Comparison of ENCODE assay signal across 18 cellular contexts in genomic region chr7:121062684-121063279, GRCh38.
DNase-seq lines count a peak whose midpoint lies in the region; ATAC-seq and TF ChIP-seq lines count a peak whose summit lies in the region.
"Had no signal": no experiment of that assay in that cellular context is flagged by ENCODE, and none has a peak within 500 bp of the region (broad histone marks: within the 10 kb centered on the region; RNA-seq: fewer than 3 reads in every experiment).

No MANE protein-coding gene starts in this region.

- 68 to 80% (median 76%) methylated on average over 11 of the region's 11 CpGs for WGBS in heart left ventricle, 4 donors

- H3K36me3 ChIP-seq in left ventricle myocardium inferior (peaks cover 13% of the 10 kb centered on the region), heart left ventricle (peaks cover 0 to 24% (median 3%) of the 10 kb centered on the region in 9 donors), gastrocnemius medialis (peaks cover 0 to 10% of the 10 kb centered on the region in 2 donors)

- ATAC-seq in heart left ventricle, result no peak
- peak; percentile 24 to 31 for ATAC-seq in gastrocnemius medialis
- ATAC-seq in GM21367 (IDR thresholded peaks at IDR 0.05; ENCODE audit: unreplicated experiment), result no peak

- DNase-seq in left ventricle myocardium inferior (no peak), heart left ventricle (no peak), NCI-H69 (lab: John Stamatoyannopoulos, UW) (peak; percentile 37), cerebellar cortex (ENCODE audit: low spot score) (peak; percentile 37), gastrocnemius medialis (no peak), KBM-7 (no peak), GM03348 (ENCODE audit: low spot score) (no peak)
- DNase-seq: Caco-2; CD4-positive, alpha-beta T cell; DMS153; GDM1; GM23248; IMR-90; NCI-H1694 treated with DMSO at 0.1 percent for 48 hours; NCI-H510A treated with DMSO at 0.1 percent for 48 hours; NCI-H82; SW 1271 had no signal

- H3K27ac ChIP-seq in left ventricle myocardium inferior (replicated peaks) (peak overlapping the region; percentile 27), heart left ventricle (peak overlapping the region in 1 of 12 donors; percentile 6), gastrocnemius medialis (peak overlapping the region; percentile 56 to 86 (median 68))
- H3K27ac ChIP-seq: GM23248 had no signal

- TF ChIP-seq CTCF in left ventricle myocardium inferior (IDR thresholded peaks at IDR 0.05; ENCODE audit: borderline replicate concordance), result no peak
- no peak for TF ChIP-seq CTCF in heart left ventricle (IDR thresholded peaks at IDR 0.05)
- TF ChIP-seq CTCF in gastrocnemius medialis (IDR thresholded peaks at IDR 0.05 in 4 of 5, conservative IDR thresholded peaks at IDR 0.05 in 1 of 5), result no peak

- no peaks in the 10 kb centered on the region for H3K9me3 ChIP-seq in left ventricle myocardium inferior (replicated peaks)
- no peaks in the 10 kb centered on the region for H3K9me3 ChIP-seq in heart left ventricle
- no peaks in the 10 kb centered on the region for H3K9me3 ChIP-seq in gastrocnemius medialis
- H3K9me3 ChIP-seq: Caco-2 had no signal

- in situ Hi-C loops in gastrocnemius medialis (cut with MboI; ENCODE audit: low sequenced_read_pairs in 4 of 4) (no loop called here), KBM-7 (cut with MboI; ENCODE audit: low pct_unique_long_range_greater_than_20kb, low sequenced_read_pairs) (no loop called here)

- intact Hi-C loops in left ventricle myocardium inferior (cut with micrococcal nuclease), result no loop called here
- intact Hi-C loops in heart left ventricle (cut with DNase I), result no loop called here
- intact Hi-C loops in gastrocnemius medialis (cut with DNase I; ENCODE audit: low total_unique reads), result no loop called here

- H3K4me3 ChIP-seq in left ventricle myocardium inferior, result no peak overlapping the region
- H3K4me3 ChIP-seq in heart left ventricle, result no peak overlapping the region
- peak overlapping the region in 3 of 4 donors; percentile 8 to 34 (median 26) for H3K4me3 ChIP-seq in gastrocnemius medialis
- H3K4me3 ChIP-seq: GM23248 had no signal

- TF ChIP-seq POLR2A in heart left ventricle (IDR thresholded peaks at IDR 0.05) (no peak), gastrocnemius medialis (IDR thresholded peaks at IDR 0.05) (no peak)

- H3K4me1 ChIP-seq in left ventricle myocardium inferior (peaks cover 29% of the 10 kb centered on the region), heart left ventricle (peaks cover 0 to 24% (median 0%) of the 10 kb centered on the region in 12 donors), gastrocnemius medialis (peaks cover 33 to 41% of the 10 kb centered on the region in 2 donors)
- H3K4me1 ChIP-seq: Caco-2 had no signal

- H3K27me3 ChIP-seq in left ventricle myocardium inferior (ENCODE audit: low read depth) (no peaks in the 10 kb centered on the region), heart left ventricle (no peaks in the 10 kb centered on the region), gastrocnemius medialis (no peaks in the 10 kb centered on the region)

Comparison
In these comparisons a context has a peak if more than half of its experiments do, and no peak if none do; other contexts are left out.
1. DNase-seq: peak in NCI-H69 (single experiment) and cerebellar cortex (single experiment); none in left ventricle myocardium inferior (single experiment), heart left ventricle (0 of 5), gastrocnemius medialis (0 of 2), KBM-7 (single experiment) and GM03348 (single experiment).
2. H3K4me3 ChIP-seq: peak in gastrocnemius medialis (3 of 4); none in left ventricle myocardium inferior (single experiment) and heart left ventricle (0 of 12).
3. ATAC-seq: peak in gastrocnemius medialis (2 of 2); none in heart left ventricle (0 of 4) and GM21367 (single experiment).